9 cellular contexts compared by ENCODE assay signal in the genomic region with DNA sequence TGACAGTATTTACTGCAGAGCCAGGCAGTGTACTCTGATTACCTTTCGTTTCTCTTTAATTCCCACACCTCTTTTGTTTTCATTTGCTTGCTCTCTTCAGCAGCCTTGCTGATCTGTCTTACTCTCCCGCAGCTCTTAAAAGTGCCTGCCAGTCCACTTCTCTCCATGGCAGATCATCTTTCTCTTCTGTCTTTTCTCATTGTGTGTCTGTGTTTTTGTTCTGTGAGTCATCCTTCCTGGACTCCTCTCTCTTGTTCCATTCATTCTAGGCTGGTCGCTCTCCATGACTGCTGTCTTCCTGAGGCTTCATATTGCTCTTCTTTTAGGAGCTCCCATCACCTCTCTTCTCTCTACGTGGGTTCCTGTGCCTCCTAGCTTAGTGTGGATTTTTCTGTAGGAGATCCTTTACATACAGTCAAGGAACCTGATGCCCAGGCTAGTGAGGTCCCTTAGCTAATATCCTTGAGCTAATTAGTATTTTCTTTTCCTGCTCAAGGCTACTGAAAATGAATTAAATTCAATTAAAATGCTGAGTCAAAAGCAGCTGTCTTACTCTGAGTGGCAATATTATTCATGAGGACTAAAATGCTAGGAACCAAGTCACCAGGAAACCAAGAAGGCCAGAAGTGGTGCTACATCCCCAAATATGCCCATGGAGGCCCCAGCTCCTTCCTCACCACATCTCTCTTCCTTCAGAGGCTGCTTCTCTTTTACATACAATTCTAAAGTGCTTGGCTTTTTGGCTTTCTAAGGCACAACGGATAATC.
DNase-seq lines count a peak whose midpoint lies in the region; ATAC-seq and TF ChIP-seq lines count a peak whose summit lies in the region.
"Had no signal": no experiment of that assay in that cellular context is flagged by ENCODE, and none has a peak within 500 bp of the region (broad histone marks: within the 10 kb centered on the region; RNA-seq: fewer than 3 reads in every experiment).

No MANE protein-coding gene starts in this region.

- H3K4me3 ChIP-seq in smooth muscle cell = no peak overlapping the region

- no peaks in the 10 kb centered on the region for H3K36me3 ChIP-seq in smooth muscle cell (ENCODE audit: low read depth)

- H3K27ac Mint-ChIP-seq in activated CD4-positive, alpha-beta T cell treated with anti-CD3 and anti-CD28 coated beads for 36 hours = no peak overlapping the region
- no peak overlapping the region for H3K27ac Mint-ChIP-seq in activated CD4-positive, alpha-beta T cell treated with anti-CD3 and anti-CD28 coated beads, Interleukin-2, amount 10 ng/mL, durations not matched to agents 7 days and 5 days

- no peaks in the 10 kb centered on the region for H3K9me3 Mint-ChIP-seq in activated CD4-positive, alpha-beta T cell treated with anti-CD3 and anti-CD28 coated beads for 36 hours (ENCODE audit: low read depth)
- peaks cover 2% of the 10 kb centered on the region for H3K9me3 Mint-ChIP-seq in activated CD4-positive, alpha-beta T cell treated with anti-CD3 and anti-CD28 coated beads, Interleukin-2, amount 10 ng/mL, durations not matched to agents 7 days and 5 days

- H3K27ac ChIP-seq in RWPE1 (no peak overlapping the region), smooth muscle cell (ENCODE audit: low read depth) (peak overlapping the region; percentile 90)

- no peaks in the 10 kb centered on the region for H3K27me3 ChIP-seq in smooth muscle cell (ENCODE audit: low read depth)

- H3K9ac ChIP-seq in smooth muscle cell (ENCODE audit: low read depth) = peak overlapping the region; percentile 45

- H3K4me3 Mint-ChIP-seq in activated CD4-positive, alpha-beta T cell treated with anti-CD3 and anti-CD28 coated beads for 36 hours = no peak overlapping the region
- H3K4me3 Mint-ChIP-seq in activated CD4-positive, alpha-beta T cell treated with anti-CD3 and anti-CD28 coated beads, Interleukin-2, amount 10 ng/mL, durations not matched to agents 7 days and 5 days = no peak overlapping the region

- peak; percentile 40 for ATAC-seq in activated CD4-positive, alpha-beta T cell treated with anti-CD3 and anti-CD28 coated beads for 36 hours
- ATAC-seq in esophagus mucosa = peak; percentile 35
- no peak for ATAC-seq in GM18867 (IDR thresholded peaks at IDR 0.05; ENCODE audit: unreplicated experiment)

- peak overlapping the region; percentile 75 for H3K4me2 ChIP-seq in smooth muscle cell

- peaks cover 22% of the 10 kb centered on the region for H3K4me1 ChIP-seq in smooth muscle cell (ENCODE audit: low read depth)

- no peak for DNase-seq in activated CD4-positive, alpha-beta T cell treated with anti-CD3 and anti-CD28 coated beads for 36 hours
- no peak for DNase-seq in activated CD4-positive, alpha-beta T cell treated with anti-CD3 and anti-CD28 coated beads, Interleukin-2, amount 10 ng/mL, durations not matched to agents 7 days and 5 days
- DNase-seq in RWPE1 (ENCODE audit: low spot score) (peak; percentile 49), smooth muscle cell (lab: John Stamatoyannopoulos, UW; ENCODE audit: unreplicated experiment) (no peak), amygdala (lab: John Stamatoyannopoulos, UW) (no peak)
- DNase-seq in effector CD4-positive, alpha-beta T cell = no peak
- DNase-seq: substantia nigra had no signal

- TF ChIP-seq CTCF in RWPE1 (conservative IDR thresholded peaks at IDR 0.05; ENCODE audit: low read depth) (no peak), smooth muscle cell (IDR thresholded peaks at IDR 0.05; ENCODE audit: borderline replicate concordance, insufficient read depth, poor library complexity, severe bottlenecking) (no peak)

- peak overlapping the region; percentile 22 for H2AFZ ChIP-seq in smooth muscle cell (ENCODE audit: low read depth)

- intact Hi-C loops in activated CD4-positive, alpha-beta T cell treated with anti-CD3 and anti-CD28 coated beads for 36 hours (cut with DNase I, micrococcal nuclease) = no loop called here

- H3K79me2 ChIP-seq in smooth muscle cell (ENCODE audit: low read depth) = no peaks in the 10 kb centered on the region

- H4K20me1 ChIP-seq in smooth muscle cell (ENCODE audit: low read depth) = no peaks in the 10 kb centered on the region

- no peaks in the 10 kb centered on the region for H3K27me3 Mint-ChIP-seq in activated CD4-positive, alpha-beta T cell treated with anti-CD3 and anti-CD28 coated beads for 36 hours
- H3K27me3 Mint-ChIP-seq in activated CD4-positive, alpha-beta T cell treated with anti-CD3 and anti-CD28 coated beads, Interleukin-2, amount 10 ng/mL, durations not matched to agents 7 days and 5 days = no peaks in the 10 kb centered on the region

- peaks cover 3% of the 10 kb centered on the region for H3K36me3 Mint-ChIP-seq in activated CD4-positive, alpha-beta T cell treated with anti-CD3 and anti-CD28 coated beads for 36 hours (ENCODE audit: low read depth)
- peaks cover 7% of the 10 kb centered on the region for H3K36me3 Mint-ChIP-seq in activated CD4-positive, alpha-beta T cell treated with anti-CD3 and anti-CD28 coated beads, Interleukin-2, amount 10 ng/mL, durations not matched to agents 7 days and 5 days (ENCODE audit: low read depth)

- H3F3A ChIP-seq in smooth muscle cell (ENCODE audit: low read depth) = peaks cover 6% of the 10 kb centered on the region

- peaks cover 29% of the 10 kb centered on the region for H3K4me1 Mint-ChIP-seq in activated CD4-positive, alpha-beta T cell treated with anti-CD3 and anti-CD28 coated beads for 36 hours
- peaks cover 38% of the 10 kb centered on the region for H3K4me1 Mint-ChIP-seq in activated CD4-positive, alpha-beta T cell treated with anti-CD3 and anti-CD28 coated beads, Interleukin-2, amount 10 ng/mL, durations not matched to agents 7 days and 5 days

- no peaks in the 10 kb centered on the region for H3K9me3 ChIP-seq in smooth muscle cell (replicated peaks; ENCODE audit: low read depth)

- POLR2A ChIA-PET in activated CD4-positive, alpha-beta T cell treated with anti-CD3 and anti-CD28 coated beads for 36 hours (lab: Charles Lee) = interaction anchor here (0.6 kb wide), 1 partner anchor 130 kb away, joined by 3 read pairs; no protein-coding TSS in a partner anchor
- POLR2A ChIA-PET in activated CD4-positive, alpha-beta T cell treated with anti-CD3 and anti-CD28 coated beads, Interleukin-2, amount 10 ng/mL, durations not matched to agents 7 days and 5 days (lab: Charles Lee) = no interaction called here
- POLR2A ChIA-PET in RWPE1 (lab: Yijun Ruan, JAX; ENCODE audit: low non-redundant PET) = interaction anchor here (0.5 kb wide), 1 partner anchor 815 kb away, joined by 5 read pairs; no protein-coding TSS in a partner anchor

- CTCF ChIA-PET in activated CD4-positive, alpha-beta T cell treated with anti-CD3 and anti-CD28 coated beads for 36 hours (lab: Charles Lee) = interaction anchor here (0.8 to 0.9 kb wide), 2 partner anchors 10 to 61 kb away, joined by 3 read pairs; no protein-coding TSS in a partner anchor
- CTCF ChIA-PET in activated CD4-positive, alpha-beta T cell treated with anti-CD3 and anti-CD28 coated beads, Interleukin-2, amount 10 ng/mL, durations not matched to agents 7 days and 5 days (lab: Charles Lee) = interaction anchor here (0.7 to 1.8 kb wide), 4 partner anchors 8 to 267 kb away, joined by 3 to 5 read pairs (median 4); no protein-coding TSS in a partner anchor
- CTCF ChIA-PET in RWPE1 (lab: Yijun Ruan, JAX) = interaction anchor here (0.6 kb wide), 1 partner anchor 176 kb away, joined by 3 read pairs; no protein-coding TSS in a partner anchor

- WGBS in smooth muscle cell (ENCODE audit: low lambda C conversion rate) = 23% methylated on average over 5 of the region's 5 CpGs
